In the genomic region with DNA sequence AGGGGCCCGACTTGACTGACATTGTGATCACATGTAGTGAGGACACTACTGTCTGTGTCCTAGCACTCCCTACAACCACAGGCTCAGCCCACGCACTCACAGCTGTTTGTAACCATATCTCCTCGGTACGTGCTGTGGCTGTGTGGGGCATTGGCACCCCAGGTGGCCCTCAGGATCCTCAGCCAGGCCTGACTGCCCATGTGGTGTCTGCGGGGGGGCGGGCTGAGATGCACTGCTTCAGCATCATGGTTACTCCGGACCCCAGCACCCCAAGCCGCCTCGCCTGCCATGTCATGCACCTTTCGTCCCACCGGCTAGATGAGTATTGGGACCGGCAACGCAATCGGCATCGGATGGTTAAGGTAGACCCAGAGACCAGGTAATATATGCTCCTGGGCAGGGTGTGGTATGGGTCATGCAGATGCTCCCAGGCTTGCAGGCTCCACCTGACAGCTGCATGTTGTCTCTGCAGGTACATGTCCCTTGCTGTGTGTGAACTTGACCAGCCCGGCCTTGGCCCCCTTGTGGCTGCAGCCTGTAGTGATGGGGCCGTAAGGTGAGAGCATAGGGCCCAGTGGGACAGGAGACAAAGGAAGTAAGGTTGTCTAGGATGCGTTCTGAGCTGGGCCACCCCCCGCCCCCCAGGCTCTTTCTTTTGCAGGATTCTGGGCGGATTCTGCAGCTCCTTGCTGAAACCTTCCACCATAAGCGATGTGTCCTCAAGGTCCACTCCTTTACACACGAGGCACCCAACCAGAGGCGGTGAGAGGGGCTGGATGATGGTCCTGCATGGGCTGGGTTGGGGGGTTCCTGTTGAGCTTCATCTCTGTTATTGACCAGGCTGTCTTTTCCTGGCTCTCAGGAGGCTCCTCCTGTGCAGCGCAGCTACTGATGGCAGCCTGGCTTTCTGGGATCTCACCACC, we compare ENCODE assay signal across 8 cellular contexts. TPM values are rescaled to one million over a fixed set of nuclear protein-coding genes. Genes with fewer than 3 reads are reported as not detected.
A peak's percentile ranks its signal among the peaks of the same experiment; 100 is the strongest.
DNase-seq lines count a peak whose midpoint lies in the region; ATAC-seq and TF ChIP-seq lines count a peak whose summit lies in the region.

No MANE protein-coding gene starts in this region.

- ATAC-seq in foreskin keratinocyte = peak; percentile 34
- ATAC-seq in HG03439 (IDR thresholded peaks at IDR 0.05; ENCODE audit: unreplicated experiment) = no peak

- no peaks in the 10 kb centered on the region for H3K27me3 ChIP-seq in foreskin keratinocyte

- peak; percentile 74 for TF ChIP-seq CTCF in HFF-Myc (IDR thresholded peaks at IDR 0.05; ENCODE audit: low read depth, low read length, missing control alignments)
- TF ChIP-seq CTCF in foreskin keratinocyte (conservative IDR thresholded peaks at IDR 0.05) = peak; percentile 68

- H3K4me3 ChIP-seq in HFF-Myc (replicated peaks; ENCODE audit: low read depth, low read length) = no peak overlapping the region

- H3K27ac ChIP-seq in foreskin keratinocyte = no peak overlapping the region

- DNase-seq in DMS114 treated with DMSO at 0.1 percent for 48 hours (lab: John Stamatoyannopoulos, UW; ENCODE audit: unreplicated experiment) (peak; percentile 13), HFF-Myc (ENCODE audit: extremely low read depth, low read depth) (no peak), foreskin keratinocyte (peak in 1 of 2 donors; percentile 26), HCEC 1CT (no peak), NCI-H1092 (lab: John Stamatoyannopoulos, UW) (no peak)
- DNase-seq in activated CD4-positive, alpha-beta T cell treated with anti-CD3 and anti-CD28 coated beads for 4 hours = peak; percentile 44 to 52
- peak; percentile 61 to 65 for DNase-seq in stimulated activated CD4-positive, alpha-beta T cell treated with anti-CD3 and anti-CD28 coated beads, Interleukin-2, amount 100 ng/mL, for 24 hours

- H3K4me1 ChIP-seq in foreskin keratinocyte = no peaks in the 10 kb centered on the region

RNA-seq across cellular contexts. Expression of gene DALRD3, which starts 4.4 kb away (rescaled TPM):
- 32.3 and 33.1 TPM in 2 replicates for total RNA-seq in foreskin keratinocyte
- 34.3 and 35.0 TPM in 2 replicates for polyA plus RNA-seq in foreskin keratinocyte

RNA-seq across cellular contexts. Expression of gene WDR6, which starts 6.8 kb away (rescaled TPM):
- total RNA-seq in foreskin keratinocyte = 92.6 and 94.8 TPM in 2 replicates
- 75.2 and 79.6 TPM in 2 replicates for polyA plus RNA-seq in foreskin keratinocyte

RNA-seq across cellular contexts. Expression of gene NDUFAF3, which starts 7.9 kb away (rescaled TPM):
- 106 and 108 TPM in 2 replicates for total RNA-seq in foreskin keratinocyte
- polyA plus RNA-seq in foreskin keratinocyte = 123 and 130 TPM in 2 replicates

RNA-seq across cellular contexts. Expression of gene IMPDH2, which starts 15.2 kb away (rescaled TPM):
- 190 and 243 TPM in 2 replicates for total RNA-seq in foreskin keratinocyte
- polyA plus RNA-seq in foreskin keratinocyte = 191 and 247 TPM in 2 replicates

RNA-seq across cellular contexts. Expression of gene P4HTM, which starts 24.0 kb away (rescaled TPM):
- 2.2 and 3.0 TPM in 2 replicates for total RNA-seq in foreskin keratinocyte
- polyA plus RNA-seq in foreskin keratinocyte = 2.3 and 2.9 TPM in 2 replicates

Comparison
In these comparisons a context has a peak if more than half of its experiments do, and no peak if none do; other contexts are left out.
1. DNase-seq: peak in DMS114 treated with DMSO at 0.1 percent for 48 hours (single experiment), activated CD4-positive, alpha-beta T cell treated with anti-CD3 and anti-CD28 coated beads for 4 hours (2 of 2) and stimulated activated CD4-positive, alpha-beta T cell treated with anti-CD3 and anti-CD28 coated beads, Interleukin-2, amount 100 ng/mL, for 24 hours (2 of 2); none in HFF-Myc (single experiment), HCEC 1CT (single experiment) and NCI-H1092 (single experiment).